In the genomic region with DNA sequence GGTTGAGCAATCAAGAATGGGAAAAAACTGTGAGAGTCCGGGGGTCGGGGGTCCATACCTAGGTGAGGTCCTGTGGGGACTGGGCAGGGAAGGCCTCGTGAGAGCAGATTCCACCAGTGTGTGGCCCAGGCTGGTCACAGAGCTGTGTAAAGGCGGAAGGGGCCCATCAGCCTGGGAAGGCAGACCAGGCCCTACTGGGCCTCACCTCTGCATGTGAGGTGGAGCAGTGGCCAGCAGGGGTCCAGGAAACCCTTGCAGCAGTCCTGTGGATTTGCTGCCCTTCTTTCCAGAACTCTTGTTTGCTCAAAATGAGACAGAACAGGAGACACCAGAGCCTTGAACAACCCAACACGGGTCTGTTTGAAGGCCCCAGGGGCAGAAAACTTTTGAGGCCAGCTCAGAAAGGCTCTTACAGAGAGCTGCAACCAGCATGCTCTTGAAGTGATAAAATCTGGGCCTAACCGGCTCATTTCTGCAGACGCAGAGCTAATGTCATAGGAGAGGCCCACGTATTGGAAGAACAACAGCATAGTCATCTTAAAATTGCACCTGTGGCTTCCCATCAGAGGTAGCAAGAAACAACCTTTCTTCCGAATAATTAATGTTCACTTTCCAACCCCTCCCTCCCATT, we compare ENCODE assay signal across 14 cellular contexts. TPM values are rescaled to one million over a fixed set of nuclear protein-coding genes. Genes with fewer than 3 reads are reported as not detected.
DNase-seq lines count a peak whose midpoint lies in the region; ATAC-seq and TF ChIP-seq lines count a peak whose summit lies in the region.
"Had no signal": no experiment of that assay in that cellular context is flagged by ENCODE, and none has a peak within 500 bp of the region (broad histone marks: within the 10 kb centered on the region; RNA-seq: fewer than 3 reads in every experiment).

No MANE protein-coding gene starts in this region.

- H3K4me1 Mint-ChIP-seq in GM23338: peaks cover 34% of the 10 kb centered on the region
- peaks cover 2% of the 10 kb centered on the region for H3K4me1 Mint-ChIP-seq in glutamatergic neuron (ENCODE audit: low read depth, unreplicated experiment)

- peaks cover 3% of the 10 kb centered on the region; the same call in 1 of the 2 replicates for H3K9me2 ChIP-seq in GM23338 (ENCODE audit: insufficient read depth)

- H3F3A ChIP-seq in GM23338 (replicated peaks; ENCODE audit: low read depth): no peaks in the 10 kb centered on the region

- H3K27ac Mint-ChIP-seq in GM23338: peak overlapping the region; percentile 62; the same call in 1 of the 2 replicates
- no peak overlapping the region for H3K27ac Mint-ChIP-seq in glutamatergic neuron (ENCODE audit: unreplicated experiment)

- no peak overlapping the region for H3K27ac ChIP-seq in GM23338 (ENCODE audit: low read depth)
- H3K27ac ChIP-seq in sigmoid colon: peak overlapping the region in 2 of 4 donors; percentile 42 to 51

- H3K4me1 ChIP-seq in GM23338 (ENCODE audit: insufficient read depth): peaks cover 15% of the 10 kb centered on the region
- H3K4me1 ChIP-seq in sigmoid colon: peaks cover 0 to 4% (median 1%) of the 10 kb centered on the region in 4 donors
- H3K4me1 ChIP-seq: HAP-1 had no signal

- no peaks in the 10 kb centered on the region for H3K27me3 ChIP-seq in GM23338 (ENCODE audit: insufficient read depth)
- no peaks in the 10 kb centered on the region for H3K27me3 ChIP-seq in sigmoid colon
- H3K27me3 ChIP-seq: heart left ventricle had no signal

- no peaks in the 10 kb centered on the region for H3K9me3 ChIP-seq in sigmoid colon
- H3K9me3 ChIP-seq: HAP-1 had no signal

- H2AFZ ChIP-seq in GM23338: peak overlapping the region; percentile 82

- TF ChIP-seq CTCF in GM23338 (conservative IDR thresholded peaks at IDR 0.05; ENCODE audit: low read depth in 2 of 2) (peak in 1 of 2 experiments; percentile 22; a peak in 1 of 4 replicates), glutamatergic neuron (IDR thresholded peaks at IDR 0.05; ENCODE audit: partially characterized antibody, unreplicated experiment) (peak; percentile 28), sigmoid colon (IDR thresholded peaks at IDR 0.05) (no peak)

- H3K36me3 ChIP-seq in GM23338 (ENCODE audit: insufficient read depth) (no peaks in the 10 kb centered on the region), sigmoid colon (no peaks in the 10 kb centered on the region)
- H3K36me3 ChIP-seq: HAP-1, heart left ventricle had no signal

- in situ Hi-C loops in SK-MEL-5 (cut with HindIII; ENCODE audit: low pct_unique_long_range_greater_than_20kb, low sequenced_read_pairs): no loop called here

- peak overlapping the region; percentile 67 for H3K4me2 ChIP-seq in GM23338

- TF ChIP-seq EP300 in sigmoid colon (IDR thresholded peaks at IDR 0.05): no peak

- H3K79me2 ChIP-seq in GM23338 (replicated peaks; ENCODE audit: insufficient read depth): no peaks in the 10 kb centered on the region

- H3K4me3 Mint-ChIP-seq in GM23338: no peak overlapping the region; the same call in 2 of the 3 replicates
- H3K4me3 Mint-ChIP-seq in glutamatergic neuron (ENCODE audit: unreplicated experiment): no peak overlapping the region

- TF ChIP-seq POLR2A in sigmoid colon (IDR thresholded peaks at IDR 0.05): no peak

- H3K9me3 Mint-ChIP-seq in GM23338 (no peaks in the 10 kb centered on the region), glutamatergic neuron (ENCODE audit: unreplicated experiment) (peaks cover 3% of the 10 kb centered on the region)

- peaks cover 17% of the 10 kb centered on the region for H3K27me3 Mint-ChIP-seq in GM23338 (ENCODE audit: insufficient read depth, low read depth, poor library complexity)
- peaks cover 8% of the 10 kb centered on the region for H3K27me3 Mint-ChIP-seq in glutamatergic neuron (ENCODE audit: unreplicated experiment)

- ATAC-seq in GM23338 (peak; percentile 20), HG02610 (IDR thresholded peaks at IDR 0.05; ENCODE audit: unreplicated experiment) (no peak)
- ATAC-seq in activated CD4-positive, CD25-positive, alpha-beta regulatory T cell treated with anti-CD3 and anti-CD28 coated beads, Interleukin-2, amount 50 U/mL, for 24 hours: no peak
- ATAC-seq: heart left ventricle had no signal

- intact Hi-C loops in sigmoid colon (cut with DNase I): no loop called here

- H3K36me3 Mint-ChIP-seq in GM23338 (ENCODE audit: low read depth): no peaks in the 10 kb centered on the region
- no peaks in the 10 kb centered on the region for H3K36me3 Mint-ChIP-seq in glutamatergic neuron (ENCODE audit: unreplicated experiment)

- H4K20me1 ChIP-seq in GM23338 (replicated peaks; ENCODE audit: insufficient read depth): no peaks in the 10 kb centered on the region

- DNase-seq in GM23338 (ENCODE audit: low spot score) (peak; percentile 16), SK-MEL-5 (ENCODE audit: low read depth, low spot score) (peak; percentile 35), glutamatergic neuron (no peak), sigmoid colon (peak; percentile 44), DMS 273 treated with DMSO at 0.1 percent for 48 hours (lab: John Stamatoyannopoulos, UW) (no peak)
- DNase-seq: activated T-cell treated with anti-CD3 and anti-CD28 coated beads for 4 hours, mammary epithelial cell, NCI-H146, SIG-M5 had no signal

- no peak overlapping the region for H3K4me3 ChIP-seq in GM23338
- H3K4me3 ChIP-seq in sigmoid colon: no peak overlapping the region
- H3K4me3 ChIP-seq: HAP-1, heart left ventricle had no signal

- 85 to 92% methylated on average over 9 of the region's 9 CpGs for WGBS in sigmoid colon, 2 donors

TF ChIP-seq in GM23338, 12 proteins besides CTCF, POLR2A, EP300 and RAD21 (continues in another document):
- no peak for TF ChIP-seq STAT1 (IDR thresholded peaks at IDR 0.05; ENCODE audit: unreplicated experiment)
- TF ChIP-seq ZNF114 (CRISPR knock-in tag; IDR thresholded peaks at IDR 0.05): no peak
- TF ChIP-seq POLR2AphosphoS5 (IDR thresholded peaks at IDR 0.05; ENCODE audit: low read depth): no peak
- no peak for TF ChIP-seq CREB1 (CRISPR knock-in tag; IDR thresholded peaks at IDR 0.05; ENCODE audit: low read depth)
- no peak for TF ChIP-seq NANOG (IDR thresholded peaks at IDR 0.05; ENCODE audit: borderline replicate concordance)

RNA-seq across cellular contexts. Expression of a gene that starts 30.3 kb away (rescaled TPM):
- total RNA-seq in GM23338 (2014; rRNA removed; shearing (Covaris generic)): not detected in 2 replicates
- not detected in 2 replicates for polyA plus RNA-seq in GM23338 (2016; fragmentation: Nextera tagmentation; extraction: Ambion mirVana)
- total RNA-seq in SK-MEL-5 (2014; rRNA removed; shearing (Covaris generic)): not detected in 2 replicates
- polyA plus RNA-seq in SK-MEL-5 (2015; cell fraction: cytosol; rRNA removed): not detected in 2 replicates
- not detected in 2 replicates for polyA plus RNA-seq in SK-MEL-5 (2015; cell fraction: nucleus; rRNA removed)
- 7.6 TPM for total RNA-seq in glutamatergic neuron (ENCODE audit: unreplicated experiment)
- not detected for total RNA-seq in sigmoid colon
- 1 to 10 TPM in 1 of 3 donors, under 1 TPM in 1, not detected in 1; 0.31 to 1.4 TPM for polyA plus RNA-seq in sigmoid colon
- total RNA-seq: mammary epithelial cell, pulmonary artery endothelial cell had no signal
- polyA plus RNA-seq: mammary epithelial cell had no signal

RNA-seq across cellular contexts. Expression of a gene that starts 40.1 kb away (rescaled TPM):
- total RNA-seq in GM23338 (2014; rRNA removed; shearing (Covaris generic)): 0.45 TPM in 1 of 2 replicates, not detected in the other
- 0.27 and 0.42 TPM in 2 replicates for polyA plus RNA-seq in GM23338 (2016; fragmentation: Nextera tagmentation; extraction: Ambion mirVana)
- total RNA-seq in SK-MEL-5 (2014; rRNA removed; shearing (Covaris generic)): 0.48 TPM in 1 of 2 replicates, not detected in the other
- 0.25 TPM in 1 of 2 replicates, not detected in the other for polyA plus RNA-seq in SK-MEL-5 (2015; cell fraction: cytosol; rRNA removed)
- 0.41 and 0.91 TPM in 2 replicates for polyA plus RNA-seq in SK-MEL-5 (2015; cell fraction: nucleus; rRNA removed)
- total RNA-seq in glutamatergic neuron (ENCODE audit: unreplicated experiment): 1.0 TPM
- total RNA-seq in sigmoid colon: 1 to 10 TPM in 3 of 4 donors, not detected in 1; 1.3 to 3.9 (median 1.8) TPM
- under 1 TPM; 0.60 to 0.85 (median 0.69) TPM for polyA plus RNA-seq in sigmoid colon

RNA-seq across cellular contexts. Expression of a gene that starts 47.6 kb away (rescaled TPM):
- not detected in 2 replicates for total RNA-seq in GM23338 (2014; rRNA removed; shearing (Covaris generic))
- not detected in 2 replicates for polyA plus RNA-seq in GM23338 (2016; fragmentation: Nextera tagmentation; extraction: Ambion mirVana)
- not detected in 2 replicates for total RNA-seq in SK-MEL-5 (2014; rRNA removed; shearing (Covaris generic))
- polyA plus RNA-seq in SK-MEL-5 (2015; cell fraction: cytosol; rRNA removed): not detected in 2 replicates
- not detected in 2 replicates for polyA plus RNA-seq in SK-MEL-5 (2015; cell fraction: nucleus; rRNA removed)
- 0.44 TPM for total RNA-seq in glutamatergic neuron (ENCODE audit: unreplicated experiment)
- under 1 TPM in 1 of 4 donors, not detected in 3; under 0.01 TPM for total RNA-seq in sigmoid colon
- not detected for polyA plus RNA-seq in sigmoid colon
- total RNA-seq: mammary epithelial cell, pulmonary artery endothelial cell had no signal
- polyA plus RNA-seq: mammary epithelial cell had no signal

Comparison
In these comparisons a context has a peak if more than half of its experiments do, and no peak if none do; other contexts are left out.
1. DNase-seq: peak in GM23338 (single experiment), SK-MEL-5 (single experiment) and sigmoid colon (single experiment); none in glutamatergic neuron (single experiment) and DMS 273 treated with DMSO at 0.1 percent for 48 hours (single experiment).